In the genomic region with DNA sequence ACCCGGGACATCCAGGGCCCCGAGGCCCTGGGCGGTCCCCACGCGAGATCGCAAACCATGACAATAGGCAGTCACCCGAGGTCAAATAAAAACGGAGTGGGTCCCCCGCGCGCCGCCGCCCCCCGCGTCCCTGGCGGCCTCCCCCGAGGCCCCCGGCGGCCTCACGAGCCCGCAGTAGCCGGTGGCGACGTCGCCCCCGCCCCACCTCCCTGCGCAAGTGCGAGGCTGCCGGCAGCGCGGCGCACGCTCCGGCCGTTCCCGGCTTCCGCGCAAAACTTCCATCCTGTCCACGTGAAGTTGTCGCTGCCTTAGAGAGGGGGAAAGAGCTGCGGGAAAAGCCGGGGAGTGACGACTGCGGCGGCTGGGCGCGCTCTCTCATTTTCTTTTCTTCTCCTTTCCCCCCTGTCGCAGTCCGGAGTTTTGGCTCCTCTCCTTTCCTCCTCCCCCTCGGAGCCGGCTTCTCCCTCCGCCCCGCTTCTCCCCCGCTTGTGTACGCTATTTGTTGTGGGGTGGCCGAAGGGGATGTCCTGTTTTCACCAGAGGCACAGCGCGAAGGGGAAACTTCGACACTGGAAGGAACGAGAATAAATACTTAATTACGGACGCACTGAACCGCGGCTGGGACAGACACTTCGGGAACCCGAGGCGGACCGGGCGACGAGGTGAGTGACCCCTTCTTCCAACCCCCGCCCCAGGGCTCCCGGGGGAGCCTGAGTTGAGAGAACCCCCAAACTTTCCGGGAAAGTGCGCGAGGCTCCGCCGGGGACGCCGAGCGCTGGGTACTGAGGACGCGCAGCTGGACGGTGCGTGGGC, we compare ENCODE assay signal across 8 cellular contexts. TPM values are rescaled to one million over a fixed set of nuclear protein-coding genes. Genes with fewer than 3 reads are reported as not detected.
A peak's percentile ranks its signal among the peaks of the same experiment; 100 is the strongest.
DNase-seq lines count a peak whose midpoint lies in the region; ATAC-seq and TF ChIP-seq lines count a peak whose summit lies in the region.

A gene with protein sequence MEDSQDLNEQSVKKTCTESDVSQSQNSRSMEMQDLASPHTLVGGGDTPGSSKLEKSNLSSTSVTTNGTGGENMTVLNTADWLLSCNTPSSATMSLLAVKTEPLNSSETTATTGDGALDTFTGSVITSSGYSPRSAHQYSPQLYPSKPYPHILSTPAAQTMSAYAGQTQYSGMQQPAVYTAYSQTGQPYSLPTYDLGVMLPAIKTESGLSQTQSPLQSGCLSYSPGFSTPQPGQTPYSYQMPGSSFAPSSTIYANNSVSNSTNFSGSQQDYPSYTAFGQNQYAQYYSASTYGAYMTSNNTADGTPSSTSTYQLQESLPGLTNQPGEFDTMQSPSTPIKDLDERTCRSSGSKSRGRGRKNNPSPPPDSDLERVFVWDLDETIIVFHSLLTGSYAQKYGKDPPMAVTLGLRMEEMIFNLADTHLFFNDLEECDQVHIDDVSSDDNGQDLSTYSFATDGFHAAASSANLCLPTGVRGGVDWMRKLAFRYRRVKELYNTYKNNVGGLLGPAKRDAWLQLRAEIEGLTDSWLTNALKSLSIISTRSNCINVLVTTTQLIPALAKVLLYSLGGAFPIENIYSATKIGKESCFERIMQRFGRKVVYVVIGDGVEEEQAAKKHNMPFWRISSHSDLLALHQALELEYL (plus strand): TSS at position 270 of the 813 bp plus-strand sequence. CDS start 33,424 bp downstream, outside the sequence.

- no peaks in the 10 kb centered on the region for H3K36me3 ChIP-seq in HEK293 (ENCODE audit: control insufficient read depth in 2 of 2, insufficient read depth in 1 of 2, low read length in 2 of 2)

- TF ChIP-seq CTCF in HEK293 (tag by site-specific recombination; IDR thresholded peaks at IDR 0.05): peak; percentile 25

- intact Hi-C loops in Right ventricle myocardium superior (cut with DNase I) (no loop called here), posterior cingulate gyrus (cut with DNase I) (loop anchor here (5.0 kb wide), 1 partner anchor 271 kb away; no protein-coding TSS in a partner anchor)

- DNase-seq in Right ventricle myocardium superior (peak; percentile 56), posterior cingulate gyrus (peak in 7 of 10 donors; percentile 12 to 86 (median 50)), SIG-M5 (lab: John Stamatoyannopoulos, UW) (no peak), DMS153 (lab: John Stamatoyannopoulos, UW) (no peak), NOMO-1 treated with dmso at 0.1 percent for 144 hours (lab: John Stamatoyannopoulos, UW; ENCODE audit: unreplicated experiment) (no peak)
- no peak for DNase-seq in activated CD4-positive, alpha-beta T cell treated with anti-CD3 and anti-CD28 coated beads for 4 hours

- H3K27ac ChIP-seq in HEK293 (ENCODE audit: extremely low read depth, low read depth, low read length): peak within 1 kb of the TSS; percentile 98

- POLR2A ChIA-PET in HEK293 (lab: Yijun Ruan, JAX): interaction anchor here (0.6 kb wide), 1 partner anchor 70 kb away, joined by 3 read pairs; no protein-coding TSS in a partner anchor

- CTCF ChIA-PET in HEK293 (lab: Yijun Ruan, JAX): no interaction called here

- H3K4me3 ChIP-seq in HEK293 (ENCODE audit: low read depth, low read length): peak within 1 kb of the TSS; percentile 84

- no peaks in the 10 kb centered on the region for H3K9me3 ChIP-seq in HEK293 (ENCODE audit: control insufficient read depth, insufficient read depth, low read depth, low read length)

- H3K4me1 ChIP-seq in HEK293 (ENCODE audit: control insufficient read depth, insufficient read depth, low read length): peaks cover 37% of the 10 kb centered on the region

- peak; percentile 68 for ATAC-seq in SK-N-SH treated with all-trans-retinoic acid at 6 μM for 48 hours
- peak; percentile 76 for ATAC-seq in Right ventricle myocardium superior (ENCODE audit: poor library complexity)

TF ChIP-seq in HEK293, 187 proteins besides CTCF, POLR2A, EP300 and RAD21 (continues in another document):
- TF ChIP-seq, protein P1, sequence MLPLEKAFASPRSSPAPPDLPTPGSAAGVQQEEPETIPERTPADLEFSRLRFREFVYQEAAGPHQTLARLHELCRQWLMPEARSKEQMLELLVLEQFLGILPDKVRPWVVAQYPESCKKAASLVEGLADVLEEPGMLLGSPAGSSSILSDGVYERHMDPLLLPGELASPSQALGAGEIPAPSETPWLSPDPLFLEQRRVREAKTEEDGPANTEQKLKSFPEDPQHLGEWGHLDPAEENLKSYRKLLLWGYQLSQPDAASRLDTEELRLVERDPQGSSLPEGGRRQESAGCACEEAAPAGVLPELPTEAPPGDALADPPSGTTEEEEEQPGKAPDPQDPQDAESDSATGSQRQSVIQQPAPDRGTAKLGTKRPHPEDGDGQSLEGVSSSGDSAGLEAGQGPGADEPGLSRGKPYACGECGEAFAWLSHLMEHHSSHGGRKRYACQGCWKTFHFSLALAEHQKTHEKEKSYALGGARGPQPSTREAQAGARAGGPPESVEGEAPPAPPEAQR (tag by site-specific recombination; IDR thresholded peaks at IDR 0.05): no peak
- peak; percentile 94 for TF ChIP-seq IKZF3 (tag by site-specific recombination; IDR thresholded peaks at IDR 0.05)
- TF ChIP-seq, protein P2, sequence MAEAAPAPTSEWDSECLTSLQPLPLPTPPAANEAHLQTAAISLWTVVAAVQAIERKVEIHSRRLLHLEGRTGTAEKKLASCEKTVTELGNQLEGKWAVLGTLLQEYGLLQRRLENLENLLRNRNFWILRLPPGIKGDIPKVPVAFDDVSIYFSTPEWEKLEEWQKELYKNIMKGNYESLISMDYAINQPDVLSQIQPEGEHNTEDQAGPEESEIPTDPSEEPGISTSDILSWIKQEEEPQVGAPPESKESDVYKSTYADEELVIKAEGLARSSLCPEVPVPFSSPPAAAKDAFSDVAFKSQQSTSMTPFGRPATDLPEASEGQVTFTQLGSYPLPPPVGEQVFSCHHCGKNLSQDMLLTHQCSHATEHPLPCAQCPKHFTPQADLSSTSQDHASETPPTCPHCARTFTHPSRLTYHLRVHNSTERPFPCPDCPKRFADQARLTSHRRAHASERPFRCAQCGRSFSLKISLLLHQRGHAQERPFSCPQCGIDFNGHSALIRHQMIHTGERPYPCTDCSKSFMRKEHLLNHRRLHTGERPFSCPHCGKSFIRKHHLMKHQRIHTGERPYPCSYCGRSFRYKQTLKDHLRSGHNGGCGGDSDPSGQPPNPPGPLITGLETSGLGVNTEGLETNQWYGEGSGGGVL (tag by site-specific recombination; IDR thresholded peaks at IDR 0.05): peak; percentile 87
- no peak for TF ChIP-seq ZNF274 (IDR thresholded peaks at IDR 0.05; ENCODE audit: low read length)
- TF ChIP-seq ZNF274 (tag by site-specific recombination; IDR thresholded peaks at IDR 0.05; ENCODE audit: borderline replicate concordance): no peak

TF ChIP-seq in SK-N-SH treated with all-trans-retinoic acid at 6 μM for 48 hours, 23 proteins besides CTCF, POLR2A, EP300 and RAD21:
- TF ChIP-seq TCF4 (CRISPR knock-in tag; IDR thresholded peaks at IDR 0.05; ENCODE audit: borderline replicate concordance) (no peak), ZNF70 (CRISPR knock-in tag; IDR thresholded peaks at IDR 0.05) (no peak), ARNTL (CRISPR knock-in tag; IDR thresholded peaks at IDR 0.05; ENCODE audit: borderline replicate concordance, low read depth) (no peak), TOX (CRISPR knock-in tag; IDR thresholded peaks at IDR 0.05; ENCODE audit: borderline replicate concordance) (no peak), ZFP3 (CRISPR knock-in tag; IDR thresholded peaks at IDR 0.05) (no peak)

RNA-seq across cellular contexts. Expression of the gene that starts here (rescaled TPM):
- total RNA-seq in Right ventricle myocardium superior: 20.4 TPM

Comparison
In these comparisons a context has a peak if more than half of its experiments do, and no peak if none do; other contexts are left out.
1. DNase-seq: peak in Right ventricle myocardium superior (single experiment) and posterior cingulate gyrus (7 of 10); none in SIG-M5 (single experiment), DMS153 (single experiment), activated CD4-positive, alpha-beta T cell treated with anti-CD3 and anti-CD28 coated beads for 4 hours (0 of 2) and NOMO-1 treated with dmso at 0.1 percent for 144 hours (single experiment).